ENCODE assay signal across 22 cellular contexts in genomic region chr18:40347261-40347660, GRCh38.
"Had no signal": no experiment of that assay in that cellular context is flagged by ENCODE, and none has a peak within 500 bp of the region (broad histone marks: within the 10 kb centered on the region; RNA-seq: fewer than 3 reads in every experiment).

No MANE protein-coding gene starts in this region.

- DNase-seq: dorsolateral prefrontal cortex; effector CD4-positive, alpha-beta T cell; foreskin fibroblast; gastrocnemius medialis; head of caudate nucleus; natural killer cell; occipital lobe; ovary; posterior cingulate gyrus; psoas muscle; right cardiac atrium; sigmoid colon; stimulated activated CD4-positive, alpha-beta T cell treated with anti-CD3 and anti-CD28 coated beads, Interleukin-4, amount 100 ng/mL, for 4 hours; stimulated activated naive CD8-positive, alpha-beta T cell treated with anti-CD3 and anti-CD28 coated beads, Interleukin-15, Interleukin-2, amounts not matched to agents 100 U/mL and 50 U/mL, for 24 hours; substantia nigra; testis; upper lobe of left lung had no signal

- H3K4me3 Mint-ChIP-seq: memory B cell; natural killer cell; stimulated activated memory B cell treated with anti-CD40 and anti-IgM and Interleukin-4, amounts not matched to agents 10 μg/mL and 1 μg/mL and 100 μg/mL, for 72 hours had no signal

- H3K4me3 ChIP-seq: dorsolateral prefrontal cortex, gastrocnemius medialis, lung, ovary, psoas muscle, sigmoid colon, testis, tibial nerve, upper lobe of left lung had no signal

- H3K27me3 ChIP-seq: dorsolateral prefrontal cortex, gastrocnemius medialis, ovary, sigmoid colon, testis, tibial nerve, upper lobe of left lung had no signal

- H3K4me1 Mint-ChIP-seq: memory B cell; natural killer cell; stimulated activated memory B cell treated with anti-CD40 and anti-IgM and Interleukin-4, amounts not matched to agents 10 μg/mL and 1 μg/mL and 100 μg/mL, for 72 hours had no signal

- H3K27me3 Mint-ChIP-seq: memory B cell; stimulated activated memory B cell treated with anti-CD40 and anti-IgM and Interleukin-4, amounts not matched to agents 10 μg/mL and 1 μg/mL and 100 μg/mL, for 72 hours had no signal

- H3K9me3 Mint-ChIP-seq: stimulated activated memory B cell treated with anti-CD40 and anti-IgM and Interleukin-4, amounts not matched to agents 10 μg/mL and 1 μg/mL and 100 μg/mL, for 72 hours had no signal

- H3K36me3 ChIP-seq: gastrocnemius medialis, ovary, sigmoid colon, tibial nerve, upper lobe of left lung had no signal

- H3K9me3 ChIP-seq: gastrocnemius medialis, ovary, psoas muscle, sigmoid colon, testis, tibial nerve, upper lobe of left lung had no signal

- H3K27ac Mint-ChIP-seq: memory B cell; natural killer cell; stimulated activated memory B cell treated with anti-CD40 and anti-IgM and Interleukin-4, amounts not matched to agents 10 μg/mL and 1 μg/mL and 100 μg/mL, for 72 hours had no signal

- H3K27ac ChIP-seq: dorsolateral prefrontal cortex, epithelial cell of prostate, gastrocnemius medialis, ovary, psoas muscle, sigmoid colon, testis, tibial nerve, upper lobe of left lung had no signal

- H3K4me1 ChIP-seq: gastrocnemius medialis, psoas muscle, sigmoid colon, testis, tibial nerve, upper lobe of left lung had no signal

- H3K36me3 Mint-ChIP-seq: memory B cell; natural killer cell; stimulated activated memory B cell treated with anti-CD40 and anti-IgM and Interleukin-4, amounts not matched to agents 10 μg/mL and 1 μg/mL and 100 μg/mL, for 72 hours had no signal
